ENCODE assay signal across 8 cellular contexts in the genomic region with DNA sequence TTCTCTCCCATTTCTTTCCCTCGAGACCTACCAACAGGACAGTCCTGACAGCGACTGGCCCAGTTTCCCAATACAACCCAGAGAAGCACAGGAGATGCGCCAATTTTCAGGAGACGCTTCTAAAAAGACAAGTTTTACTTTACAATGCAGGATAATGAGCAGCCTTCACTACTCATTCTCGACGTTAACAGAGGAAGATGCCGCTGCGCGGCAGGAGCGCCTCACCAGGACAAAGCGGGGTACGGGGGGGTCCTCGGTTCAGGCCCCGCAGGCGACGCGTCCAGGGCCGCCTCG. TPM values are rescaled to one million over a fixed set of nuclear protein-coding genes. Genes with fewer than 3 reads are reported as not detected.
DNase-seq lines count a peak whose midpoint lies in the region; ATAC-seq and TF ChIP-seq lines count a peak whose summit lies in the region.

No MANE protein-coding gene starts in this region.

- no peak for TF ChIP-seq CTCF in adrenal gland (IDR thresholded peaks at IDR 0.05)

- H3K36me3 Mint-ChIP-seq in CD4-positive, alpha-beta memory T cell, result peaks cover 0 to 11% of the 10 kb centered on the region in 2 donors
- no peaks in the 10 kb centered on the region for H3K36me3 Mint-ChIP-seq in stimulated activated naive CD8-positive, alpha-beta T cell treated with anti-CD3 and anti-CD28 coated beads, Interleukin-15, Interleukin-2, amounts not matched to agents 100 ng/mL and 50 ng/mL, for 24 hours (ENCODE audit: low read depth)

- POLR2A ChIA-PET in CD4-positive, alpha-beta memory T cell (lab: Charles Lee; ENCODE audit: partially characterized antibody), result no interaction called here

- no peaks in the 10 kb centered on the region for H3K27me3 Mint-ChIP-seq in CD4-positive, alpha-beta memory T cell
- no peaks in the 10 kb centered on the region for H3K27me3 Mint-ChIP-seq in stimulated activated naive CD8-positive, alpha-beta T cell treated with anti-CD3 and anti-CD28 coated beads, Interleukin-15, Interleukin-2, amounts not matched to agents 100 ng/mL and 50 ng/mL, for 24 hours

- H3K4me1 Mint-ChIP-seq in CD4-positive, alpha-beta memory T cell, result peaks cover 10 to 31% (median 20%) of the 10 kb centered on the region in 4 donors
- H3K4me1 Mint-ChIP-seq in stimulated activated naive CD8-positive, alpha-beta T cell treated with anti-CD3 and anti-CD28 coated beads, Interleukin-15, Interleukin-2, amounts not matched to agents 100 ng/mL and 50 ng/mL, for 24 hours (ENCODE audit: low read depth), result peaks cover 26% of the 10 kb centered on the region

- no peak for DNase-seq in CD4-positive, alpha-beta memory T cell
- DNase-seq in adrenal gland (peak in 2 of 7 donors; percentile 21 to 47), OCI-M2 (lab: John Stamatoyannopoulos, UW; ENCODE audit: unreplicated experiment) (no peak), NCI-H1092 treated with DMSO at 0.1 percent for 48 hours (lab: John Stamatoyannopoulos, UW) (no peak)

- peaks cover 10% of the 10 kb centered on the region for H3K4me1 ChIP-seq in CD4-positive, alpha-beta memory T cell (ENCODE audit: insufficient read depth, low read length)
- H3K4me1 ChIP-seq in adrenal gland (replicated peaks in 1 of 2), result no peaks in the 10 kb centered on the region

- no peaks in the 10 kb centered on the region for H3K36me3 ChIP-seq in CD4-positive, alpha-beta memory T cell (ENCODE audit: insufficient read depth, low read length)
- no peaks in the 10 kb centered on the region for H3K36me3 ChIP-seq in adrenal gland (replicated peaks in 1 of 2)

- peak overlapping the region; percentile 81 to 95 (median 89) for H3K4me3 Mint-ChIP-seq in CD4-positive, alpha-beta memory T cell
- H3K4me3 Mint-ChIP-seq in stimulated activated naive CD8-positive, alpha-beta T cell treated with anti-CD3 and anti-CD28 coated beads, Interleukin-15, Interleukin-2, amounts not matched to agents 100 ng/mL and 50 ng/mL, for 24 hours, result peak overlapping the region; percentile 88

- H3K9me3 Mint-ChIP-seq in CD4-positive, alpha-beta memory T cell, result no peaks in the 10 kb centered on the region
- H3K9me3 Mint-ChIP-seq in stimulated activated naive CD8-positive, alpha-beta T cell treated with anti-CD3 and anti-CD28 coated beads, Interleukin-15, Interleukin-2, amounts not matched to agents 100 ng/mL and 50 ng/mL, for 24 hours, result no peaks in the 10 kb centered on the region

- H3K4me3 ChIP-seq in CD4-positive, alpha-beta memory T cell (ENCODE audit: low read length in 2 of 2), result peak overlapping the region in 1 of 2 donors; percentile 62
- H3K4me3 ChIP-seq in adrenal gland (peak overlapping the region in 2 of 4 donors; percentile 43 to 85), iPS-18c (ENCODE audit: insufficient read depth, low read depth, low read length) (peak overlapping the region; percentile 65)

- peak overlapping the region; percentile 70 for H3K27ac ChIP-seq in CD4-positive, alpha-beta memory T cell (ENCODE audit: low read depth, low read length)
- peak overlapping the region in 3 of 5 donors; percentile 43 to 95 (median 65) for H3K27ac ChIP-seq in adrenal gland

- no peak for TF ChIP-seq POLR2A in adrenal gland (IDR thresholded peaks at IDR 0.05)

- no peaks in the 10 kb centered on the region for H3K9me3 ChIP-seq in CD4-positive, alpha-beta memory T cell (ENCODE audit: control insufficient read depth in 1 of 2, low read length in 2 of 2)
- H3K9me3 ChIP-seq in adrenal gland (replicated peaks in 1 of 3) (no peaks in the 10 kb centered on the region), iPS-18c (ENCODE audit: control insufficient read depth, insufficient read depth, low read length) (peaks cover 7% of the 10 kb centered on the region)

- CTCF ChIA-PET in CD4-positive, alpha-beta memory T cell (lab: Charles Lee; ENCODE audit: partially characterized antibody), result interaction anchor here (2.0 kb wide), 1 partner anchor 86 kb away, joined by 17 read pairs; no protein-coding TSS in a partner anchor

- H3K27ac Mint-ChIP-seq in CD4-positive, alpha-beta memory T cell, result peak overlapping the region in 6 of 7 donors; percentile 82 to 90 (median 87)
- peak overlapping the region; percentile 61 for H3K27ac Mint-ChIP-seq in stimulated activated naive CD8-positive, alpha-beta T cell treated with anti-CD3 and anti-CD28 coated beads, Interleukin-15, Interleukin-2, amounts not matched to agents 100 ng/mL and 50 ng/mL, for 24 hours

- 1 to 20% (median 10%) methylated on average over 4 to 19 of the region's 19 CpGs for WGBS in adrenal gland, 4 donors

- intact Hi-C loops in CD4-positive, alpha-beta memory T cell (cut with micrococcal nuclease), result loop anchor here (2.0 to 10.0 kb wide), 2 partner anchors 245 to 397 kb away; no protein-coding TSS in a partner anchor
- intact Hi-C loops in adrenal gland (cut with DNase I), result loop anchor here in 1 of 2 donors (5.0 kb wide), 1 partner anchor 88 kb away; no protein-coding TSS in a partner anchor

- ATAC-seq in GM19372 (IDR thresholded peaks at IDR 0.05; ENCODE audit: low read depth, unreplicated experiment), result peak; percentile 11
- peak; percentile 13 for ATAC-seq in HG03457 (IDR thresholded peaks at IDR 0.05; ENCODE audit: unreplicated experiment)

- H3K27me3 ChIP-seq in CD4-positive, alpha-beta memory T cell (ENCODE audit: insufficient read depth, low read length), result no peaks in the 10 kb centered on the region
- peaks cover 6% of the 10 kb centered on the region for H3K27me3 ChIP-seq in adrenal gland

RNA-seq across cellular contexts. Expression of a gene that starts 0.7 kb away (rescaled TPM):
- total RNA-seq in CD4-positive, alpha-beta memory T cell, result 10 to 100 TPM; 12.6 to 15.0 TPM
- 1 to 10 TPM in 1 of 2 donors, under 1 TPM in 1; 0.87 to 3.1 TPM for polyA plus RNA-seq in CD4-positive, alpha-beta memory T cell
- 1 to 10 TPM; 1.4 to 9.1 (median 5.4) TPM for total RNA-seq in adrenal gland
- 1 to 10 TPM; 2.8 to 5.6 (median 4.3) TPM for polyA plus RNA-seq in adrenal gland
